ENCODE assay signal across 9 cellular contexts in the genomic region with DNA sequence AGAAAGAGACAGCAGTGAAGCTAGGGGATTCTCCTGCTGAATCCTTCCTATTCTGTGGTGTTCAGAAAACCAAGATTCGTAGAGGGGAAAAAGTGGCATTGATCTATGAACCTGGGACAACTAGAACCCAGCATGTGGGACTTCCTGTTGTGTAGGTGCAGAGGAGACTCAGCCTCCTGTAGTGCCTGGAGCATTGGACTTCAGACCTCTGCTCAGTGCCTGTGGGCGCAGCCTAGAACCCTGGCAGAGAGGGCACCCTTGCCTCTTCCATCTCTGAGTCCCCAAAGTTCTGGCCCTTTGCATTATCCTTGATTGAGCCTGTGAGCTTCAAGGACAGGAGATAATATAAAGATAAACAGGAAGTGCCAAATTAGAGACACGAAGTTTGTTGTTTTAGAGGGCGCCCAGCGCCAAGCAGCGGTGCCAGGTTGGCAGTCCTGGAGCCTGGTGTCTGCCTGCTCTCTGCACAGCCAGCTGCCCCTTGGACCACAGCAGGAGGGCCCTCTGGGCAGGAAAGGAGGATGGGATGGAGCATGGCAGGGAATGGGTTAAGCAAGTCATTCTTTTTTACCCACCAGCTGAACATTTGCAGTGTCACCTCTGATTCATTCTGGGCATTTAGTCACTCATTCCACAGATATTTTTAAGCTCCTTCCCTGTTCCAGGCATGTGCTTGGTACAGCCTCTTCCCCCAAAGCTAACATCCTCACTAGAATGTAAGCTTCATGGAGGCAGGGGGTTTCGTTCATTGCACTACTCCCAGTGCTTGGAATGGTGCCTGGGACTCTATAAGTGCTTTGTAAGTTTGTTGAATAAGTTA. TPM values are rescaled to one million over a fixed set of nuclear protein-coding genes. Genes with fewer than 3 reads are reported as not detected.
A peak's percentile ranks its signal among the peaks of the same experiment; 100 is the strongest.
DNase-seq lines count a peak whose midpoint lies in the region; ATAC-seq and TF ChIP-seq lines count a peak whose summit lies in the region.
"Had no signal": no experiment of that assay in that cellular context is flagged by ENCODE, and none has a peak within 500 bp of the region (broad histone marks: within the 10 kb centered on the region; RNA-seq: fewer than 3 reads in every experiment).

No MANE protein-coding gene starts in this region.

- dilution Hi-C loops in mammary epithelial cell (cut with HindIII; ENCODE audit: low sequenced_read_pairs): no loop called here

- no peak for ATAC-seq in HG02973 (IDR thresholded peaks at IDR 0.05; ENCODE audit: unreplicated experiment)
- ATAC-seq: stimulated activated memory B cell treated with anti-CD40 and anti-IgM and Interleukin-4, amounts not matched to agents 10 μg/mL and 1 μg/mL and 100 μg/mL, for 72 hours had no signal

- peak overlapping the region; percentile 55 for H3K27ac ChIP-seq in mammary epithelial cell (ENCODE audit: insufficient read depth, low read depth, low read length)
- no peak overlapping the region for H3K27ac ChIP-seq in coronary artery
- H3K27ac ChIP-seq: pancreas had no signal

- no peaks in the 10 kb centered on the region for H3K79me2 ChIP-seq in mammary epithelial cell (ENCODE audit: insufficient read depth, low read length)

- in situ Hi-C loops in mammary epithelial cell (cut with MboI; ENCODE audit: low sequenced_read_pairs in 2 of 2): no loop called here

- peak overlapping the region; percentile 58 for H3K4me2 ChIP-seq in mammary epithelial cell (ENCODE audit: insufficient read depth, low read depth, low read length)

- no peak overlapping the region for H3K4me3 ChIP-seq in mammary epithelial cell (replicated peaks in 1 of 3; ENCODE audit: insufficient read depth in 1 of 3, low read depth in 2 of 3, low read length in 3 of 3)
- H3K4me3 ChIP-seq in coronary artery: no peak overlapping the region
- H3K4me3 ChIP-seq: pancreas had no signal

- 40% methylated on average over 7 of the region's 7 CpGs for WGBS in mammary epithelial cell (ENCODE audit: low coverage, missing lambda C conversion rate)

- intact Hi-C loops in mammary epithelial cell (cut with micrococcal nuclease): loop anchor here (1.0 kb wide), 1 partner anchor 12 kb away; a partner anchor contains a TSS

- H2AFZ ChIP-seq in mammary epithelial cell (ENCODE audit: low read depth, low read length): peak overlapping the region; percentile 81

- DNase-seq in NCI-H748 (lab: John Stamatoyannopoulos, UW; ENCODE audit: unreplicated experiment) (peak; percentile 20), NCI-H748 treated with DMSO at 0.1 percent for 48 hours (lab: John Stamatoyannopoulos, UW) (no peak), mammary epithelial cell (peak; percentile 78), stromal cell of bone marrow (ENCODE audit: low read depth) (peak; percentile 64), coronary artery (ENCODE audit: low spot score) (no peak)
- DNase-seq: pancreas had no signal

- no TSS peak for BruUV-seq in mammary epithelial cell (replicated peaks; lab: Mats Ljungman, UMichigan)

- TF ChIP-seq CTCF in mammary epithelial cell (conservative IDR thresholded peaks at IDR 0.05 in 1 of 2, IDR thresholded peaks at IDR 0.05 in 1 of 2; ENCODE audit: extremely low read depth in 1 of 2, insufficient read depth in 1 of 2, low read depth in 1 of 2, low read length in 2 of 2) (no peak), coronary artery (IDR thresholded peaks at IDR 0.05) (no peak)

- no peaks in the 10 kb centered on the region for H3K27me3 ChIP-seq in mammary epithelial cell (ENCODE audit: insufficient read depth, low read length)
- H3K27me3 ChIP-seq: pancreas had no signal

- no peaks in the 10 kb centered on the region for H3K36me3 ChIP-seq in mammary epithelial cell (ENCODE audit: insufficient read depth, low read length)
- H3K36me3 ChIP-seq: pancreas had no signal

- H3K4me1 ChIP-seq in mammary epithelial cell (ENCODE audit: insufficient read depth, low read length): peaks cover 36% of the 10 kb centered on the region
- H3K4me1 ChIP-seq: pancreas had no signal

- H3K9me3 ChIP-seq in mammary epithelial cell (replicated peaks; ENCODE audit: insufficient read depth, low read length): peaks cover 3% of the 10 kb centered on the region
- H3K9me3 ChIP-seq: pancreas had no signal

- CTCF ChIA-PET in mammary epithelial cell (lab: Charles Lee; ENCODE audit: low non-redundant PET): no interaction called here

- no peak overlapping the region for H3K9ac ChIP-seq in mammary epithelial cell (ENCODE audit: insufficient read depth, low read length)

- H4K20me1 ChIP-seq in mammary epithelial cell (ENCODE audit: insufficient read depth, low read length): no peaks in the 10 kb centered on the region

RNA-seq across cellular contexts. Expression of a gene that starts 11.9 kb away (rescaled TPM):
- total RNA-seq in mammary epithelial cell: 10 to 100 TPM in 1 of 2 donors, 1 to 10 TPM in 1; 4.2 to 15.1 TPM
- 4.6 TPM for polyA plus RNA-seq in mammary epithelial cell
- 7.7 TPM for polyA minus RNA-seq in mammary epithelial cell
- total RNA-seq: B cell had no signal

RNA-seq across cellular contexts. Expression of a gene that starts 21.8 kb away (rescaled TPM):
- total RNA-seq in mammary epithelial cell: 10 to 100 TPM; 29.0 to 36.3 TPM
- 25.2 TPM for polyA plus RNA-seq in mammary epithelial cell
- 22.3 TPM for polyA minus RNA-seq in mammary epithelial cell

RNA-seq across cellular contexts. Expression of a gene that starts 31.4 kb away (rescaled TPM):
- total RNA-seq in mammary epithelial cell: under 1 TPM in 1 of 2 donors, not detected in 1; 0.54 TPM
- polyA plus RNA-seq in mammary epithelial cell: 0.28 TPM
- polyA minus RNA-seq in mammary epithelial cell: not detected

RNA-seq across cellular contexts. Expression of a gene that starts 31.5 kb away (rescaled TPM):
- total RNA-seq in mammary epithelial cell: 10 to 100 TPM; 18.2 to 39.4 TPM
- polyA plus RNA-seq in mammary epithelial cell: 53.5 TPM
- polyA minus RNA-seq in mammary epithelial cell: 34.4 TPM

RNA-seq across cellular contexts. Expression of a gene that starts 33.2 kb away (rescaled TPM):
- total RNA-seq in mammary epithelial cell: 10 to 100 TPM in 1 of 2 donors, 1 to 10 TPM in 1; 1.5 to 14.9 TPM
- polyA plus RNA-seq in mammary epithelial cell: 3.9 TPM
- polyA minus RNA-seq in mammary epithelial cell: 2.3 TPM

Comparison
In these comparisons a context has a peak if more than half of its experiments do, and no peak if none do; other contexts are left out.
1. DNase-seq: peak in NCI-H748 (single experiment), mammary epithelial cell (single experiment) and stromal cell of bone marrow (single experiment); none in NCI-H748 treated with DMSO at 0.1 percent for 48 hours (single experiment) and coronary artery (single experiment).